Comparison of ENCODE assay signal across 20 cellular contexts in genomic region chr5:124365491-124365890, GRCh38.
DNase-seq lines count a peak whose midpoint lies in the region; TF ChIP-seq lines count a peak whose summit lies in the region.
"Had no signal": no experiment of that assay in that cellular context is flagged by ENCODE, and none has a peak within 500 bp of the region (broad histone marks: within the 10 kb centered on the region; RNA-seq: fewer than 3 reads in every experiment).

No MANE protein-coding gene starts in this region.

- H3K9me3 Mint-ChIP-seq in endodermal cell: peaks cover 31% of the 10 kb centered on the region

- H3K4me1 Mint-ChIP-seq in endodermal cell: no peaks in the 10 kb centered on the region
- H3K4me1 Mint-ChIP-seq: activated CD4-positive, alpha-beta T cell treated with anti-CD3 and anti-CD28 coated beads for 36 hours had no signal

- peak overlapping the region; percentile 76 for H3K27ac ChIP-seq in endodermal cell (ENCODE audit: low read depth, low read length)
- H3K27ac ChIP-seq in caudate nucleus (ENCODE audit: low read depth, low read length): no peak overlapping the region
- H3K27ac ChIP-seq: foreskin keratinocyte, left lung, pancreas, suprapubic skin had no signal

- peaks cover 7% of the 10 kb centered on the region for H3K9me3 ChIP-seq in endodermal cell (ENCODE audit: control insufficient read depth, low read length)
- H3K9me3 ChIP-seq: pancreas, suprapubic skin had no signal

- H3K36me3 Mint-ChIP-seq in endodermal cell (ENCODE audit: low read depth): peaks cover 14% of the 10 kb centered on the region

- no peak for TF ChIP-seq CTCF in endodermal cell (conservative IDR thresholded peaks at IDR 0.05)

- H3K27me3 Mint-ChIP-seq in endodermal cell (ENCODE audit: insufficient read depth): no peaks in the 10 kb centered on the region
- H3K27me3 Mint-ChIP-seq: activated CD4-positive, alpha-beta T cell treated with anti-CD3 and anti-CD28 coated beads for 36 hours had no signal

- H3K4me3 ChIP-seq in endodermal cell (ENCODE audit: low read length): no peak overlapping the region
- H3K4me3 ChIP-seq: left lung, pancreas, suprapubic skin had no signal

- no peak overlapping the region for H3K27ac Mint-ChIP-seq in endodermal cell
- H3K27ac Mint-ChIP-seq: activated CD4-positive, alpha-beta T cell treated with anti-CD3 and anti-CD28 coated beads for 36 hours had no signal

- WGBS in endodermal cell (ENCODE audit: insufficient coverage in 1 of 2, insufficient read length in 1 of 2), 2 experiments: 89 to 93% methylated on average over 3 of the region's 3 CpGs

- H3K9ac ChIP-seq in endodermal cell (ENCODE audit: extremely low read depth, low read length, poor library complexity, severe bottlenecking): no peak overlapping the region

- DNase-seq in DMS153 treated with DMSO at 0.1 percent for 48 hours (lab: John Stamatoyannopoulos, UW; ENCODE audit: unreplicated experiment): peak; percentile 32
- DNase-seq in NCI-H1417 (lab: John Stamatoyannopoulos, UW): peak; percentile 59 to 92 (median 68)
- peak; percentile 94 to 96 for DNase-seq in NCI-H524 (lab: John Stamatoyannopoulos, UW)
- no peak for DNase-seq in endodermal cell
- no peak for DNase-seq in midbrain (lab: John Stamatoyannopoulos, UW)
- DNase-seq in mesenteric fat pad (ENCODE audit: low spot score): no peak
- no peak for DNase-seq in caudate nucleus (lab: John Stamatoyannopoulos, UW)
- DNase-seq in GDM1 (lab: John Stamatoyannopoulos, UW): no peak
- DNase-seq: activated CD4-positive, alpha-beta T cell treated with anti-CD3 and anti-CD28 coated beads for 36 hours; activated gamma-delta T cell; anterior cingulate cortex; Calu3; foreskin keratinocyte; pancreas; SIG-M5; stimulated activated CD4-positive, alpha-beta T cell treated with anti-CD3 and anti-CD28 coated beads, Interleukin-4, amount 100 ng/mL, for 24 hours; stimulated activated CD8-positive, alpha-beta memory T cell treated with anti-CD3 and anti-CD28 coated beads, Interleukin-4, amount 100 ng/mL, for 48 hours; T-helper 9 cell had no signal

- H3K27me3 ChIP-seq in endodermal cell (ENCODE audit: control insufficient read depth, insufficient read depth, low read length, poor library complexity, severe bottlenecking): no peaks in the 10 kb centered on the region
- H3K27me3 ChIP-seq: foreskin keratinocyte, left lung, pancreas, suprapubic skin had no signal

- no peaks in the 10 kb centered on the region for H3K36me3 ChIP-seq in endodermal cell (ENCODE audit: control insufficient read depth, insufficient read depth, low read length)
- H3K36me3 ChIP-seq: left lung, pancreas, suprapubic skin had no signal

- no peak overlapping the region for H3K4me3 Mint-ChIP-seq in endodermal cell
- H3K4me3 Mint-ChIP-seq: activated CD4-positive, alpha-beta T cell treated with anti-CD3 and anti-CD28 coated beads for 36 hours had no signal

- H3K4me1 ChIP-seq in endodermal cell (ENCODE audit: control insufficient read depth, insufficient read depth, low read length): no peaks in the 10 kb centered on the region
- H3K4me1 ChIP-seq: foreskin keratinocyte, left lung, suprapubic skin had no signal

Comparison
In these comparisons a context has a peak if more than half of its experiments do, and no peak if none do; other contexts are left out.
1. DNase-seq: peak in DMS153 treated with DMSO at 0.1 percent for 48 hours (single experiment), NCI-H1417 (3 of 3) and NCI-H524 (2 of 2); none in endodermal cell (single experiment), midbrain (single experiment), mesenteric fat pad (single experiment), caudate nucleus (0 of 61) and GDM1 (single experiment).